In the genomic region with DNA sequence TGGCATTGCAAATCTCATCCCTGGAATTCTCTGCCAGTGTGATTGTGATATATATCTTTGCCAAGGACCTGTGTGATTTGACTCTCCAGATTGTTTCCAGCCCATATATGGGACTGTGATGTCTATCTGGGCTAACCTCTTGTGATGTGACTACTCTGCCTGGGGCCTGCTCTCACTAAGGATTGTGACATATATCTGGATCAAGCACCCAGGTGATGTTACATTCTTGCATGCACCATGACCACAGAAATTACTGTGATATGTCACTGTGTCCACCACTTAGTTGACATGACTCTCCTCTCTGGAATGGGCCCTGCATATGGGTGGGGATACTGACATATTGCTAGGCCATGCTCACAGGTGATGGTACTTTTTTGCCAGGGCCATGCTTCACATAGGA, we compare ENCODE assay signal across 5 cellular contexts.
"Had no signal": no experiment of that assay in that cellular context is flagged by ENCODE, and none has a peak within 500 bp of the region (broad histone marks: within the 10 kb centered on the region; RNA-seq: fewer than 3 reads in every experiment).

No MANE protein-coding gene starts in this region.

- H3K4me1 Mint-ChIP-seq: GM23338, H9 had no signal

- H3K27ac Mint-ChIP-seq: GM23338, H9 had no signal

- ATAC-seq: GM23338, K562 had no signal

- H3K4me3 Mint-ChIP-seq: GM23338, H9 had no signal

- DNase-seq: H9, HCEC 1CT, IMR-90 had no signal
